ENCODE assay signal across 12 cellular contexts in the genomic region with DNA sequence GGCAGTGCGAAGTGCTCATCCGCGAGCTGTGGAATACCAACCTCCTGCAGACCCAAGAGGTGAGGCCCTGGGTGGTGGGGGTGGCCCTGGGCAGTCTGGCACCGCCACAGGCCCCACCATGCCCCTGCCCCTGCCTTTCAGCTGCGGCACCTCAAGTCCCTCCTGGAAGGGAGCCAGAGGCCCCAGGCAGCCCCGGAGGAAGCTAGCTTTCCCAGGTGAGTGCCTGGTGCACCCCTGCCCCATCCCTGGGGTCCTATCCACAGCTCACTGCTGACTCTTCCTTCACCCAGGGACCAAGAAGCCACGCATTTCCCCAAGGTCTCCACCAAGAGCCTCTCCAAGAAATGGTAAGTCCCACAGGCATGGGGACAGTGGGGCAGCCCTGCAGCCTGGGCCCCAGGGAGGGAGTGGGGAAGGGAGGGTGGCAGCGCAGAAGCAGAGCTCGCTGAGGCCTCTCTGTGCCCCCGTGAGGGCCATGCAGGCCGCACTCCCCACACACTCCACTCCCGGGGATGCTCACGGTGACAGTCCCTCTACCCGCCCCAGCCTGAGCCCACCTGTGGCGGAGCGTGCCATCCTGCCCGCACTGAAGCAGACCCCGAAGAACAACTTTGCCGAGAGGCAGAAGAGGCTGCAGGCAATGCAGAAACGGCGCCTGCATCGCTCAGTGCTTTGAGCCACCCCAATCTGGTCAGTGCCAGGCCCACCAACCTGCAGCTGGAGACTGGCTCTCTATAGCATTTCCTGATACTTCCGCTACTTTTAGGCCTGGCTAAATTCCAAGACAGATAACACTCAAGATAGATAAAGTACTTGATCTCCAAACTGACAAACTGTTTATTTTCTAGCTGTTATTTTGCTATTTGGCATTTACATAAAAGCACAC. TPM values are rescaled to one million over a fixed set of nuclear protein-coding genes. Genes with fewer than 3 reads are reported as not detected.
"Had no signal": no experiment of that assay in that cellular context is flagged by ENCODE, and none has a peak within 500 bp of the region (broad histone marks: within the 10 kb centered on the region; RNA-seq: fewer than 3 reads in every experiment).

No MANE protein-coding gene starts in this region.

RNA-seq across cellular contexts. Expression of a gene that starts 5.3 kb away (rescaled TPM):
- polyA plus RNA-seq: naive thymus-derived CD4-positive, alpha-beta T cell had no signal

RNA-seq across cellular contexts. Expression of a gene that starts 57.0 kb away (rescaled TPM):
- total RNA-seq: activated naive CD4-positive, alpha-beta T cell treated with anti-CD3 and anti-CD28 coated beads, Interleukin-2, amount 50 U/mL, for 72 hours; activated T-helper 17 cell treated with anti-CD3 and anti-CD28 coated beads, Interleukin-2, amount 50 U/mL, for 72 hours; aorta; fibroblast of villous mesenchyme; left colon; lung; naive thymus-derived CD4-positive, alpha-beta T cell; neural crest cell; occipital lobe; sciatic nerve; smooth muscle cell; T-helper 1 cell treated with Interleukin-12 subunit alpha and Interleukin-12 subunit beta and Interleukin-4 antibody, amounts not matched to agents 30 ng/mL and 1 ng/mL, for 36 hours had no signal
- polyA plus RNA-seq: naive thymus-derived CD4-positive, alpha-beta T cell had no signal
